ENCODE assay signal across 8 cellular contexts in the genomic region with DNA sequence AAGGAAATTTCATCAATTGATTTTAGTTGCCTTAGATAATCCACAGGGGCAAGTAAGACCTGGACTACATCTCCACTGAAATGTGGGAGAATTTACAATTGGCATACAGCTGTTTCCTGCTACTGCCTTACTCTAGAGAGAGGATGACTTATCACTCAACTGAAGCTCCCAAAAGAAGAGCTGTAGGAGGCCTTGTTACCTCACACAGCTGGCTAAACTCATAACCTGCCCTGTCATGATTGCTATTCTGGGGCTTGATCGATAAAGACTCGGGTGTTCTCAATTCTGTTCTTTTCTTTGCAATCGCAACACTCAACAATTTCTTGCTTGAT.
A peak's percentile ranks its signal among the peaks of the same experiment; 100 is the strongest.
DNase-seq lines count a peak whose midpoint lies in the region; ATAC-seq and TF ChIP-seq lines count a peak whose summit lies in the region.

No MANE protein-coding gene starts in this region.

- TF ChIP-seq CTCF in H9 (conservative IDR thresholded peaks at IDR 0.05): no peak

- peaks cover 2 to 4% of the 10 kb centered on the region in 2 experiments; a peak in 1 of 4 replicates for H3K4me1 Mint-ChIP-seq in H9

- no peak overlapping the region for H3K9ac ChIP-seq in H9 (ENCODE audit: extremely low read depth, insufficient read length, low read length)

- no peak overlapping the region for H3K23ac ChIP-seq in H9 (ENCODE audit: insufficient read length, low read depth, low read length)

- H2BK20ac ChIP-seq in H9 (ENCODE audit: low read depth, low read length, poor library complexity, severe bottlenecking): no peak overlapping the region

- DNase-seq in LHCN-M2 (ENCODE audit: low read depth) (peak; percentile 25), T-helper 9 cell (no peak), H9 (no peak), SHP77 treated with DMSO at 0.1 percent for 48 hours (lab: John Stamatoyannopoulos, UW) (no peak), NCI-H2029 (lab: John Stamatoyannopoulos, UW) (no peak)

- H3K27ac Mint-ChIP-seq in H9: no peak overlapping the region

- no peaks in the 10 kb centered on the region for H3K79me1 ChIP-seq in H9 (ENCODE audit: insufficient read depth, low read depth, low read length, poor library complexity, severe bottlenecking)

- H4K91ac ChIP-seq in H9 (ENCODE audit: insufficient read length, low read depth, low read length): no peak overlapping the region

- no peak overlapping the region for H3K14ac ChIP-seq in H9 (ENCODE audit: insufficient read depth, low read length)

- no peak overlapping the region for H2BK15ac ChIP-seq in H9 (ENCODE audit: low read depth, low read length)

- no peak overlapping the region for H4K8ac ChIP-seq in H9 (replicated peaks; ENCODE audit: insufficient read length, low read depth, low read length)

- H2AK5ac ChIP-seq in H9 (ENCODE audit: insufficient read length, low read length): no peak overlapping the region

- H3K9me3 ChIP-seq in muscle layer of duodenum (ENCODE audit: control insufficient read depth in 1 of 2, low read length in 2 of 2) (no peaks in the 10 kb centered on the region), H9 (ENCODE audit: control insufficient read depth, low read depth, low read length) (no peaks in the 10 kb centered on the region)

- no peaks in the 10 kb centered on the region for H3K23me2 ChIP-seq in H9 (ENCODE audit: insufficient read length, low read depth, low read length, poor library complexity, severe bottlenecking)

- peak overlapping the region; percentile 49 to 70 for H3K4me3 ChIP-seq in muscle layer of duodenum (ENCODE audit: low read depth in 1 of 2, low read length in 2 of 2)

- no peaks in the 10 kb centered on the region for H3K27me3 Mint-ChIP-seq in H9 (ENCODE audit: low read depth)

- H4K20me1 ChIP-seq in H9 (ENCODE audit: control insufficient read depth, insufficient read depth, insufficient read length): no peaks in the 10 kb centered on the region

- no peak overlapping the region for H3K18ac ChIP-seq in H9 (ENCODE audit: insufficient read length, low read depth, low read length)

- H3K79me2 ChIP-seq in H9 (ENCODE audit: insufficient read depth, low read length): no peaks in the 10 kb centered on the region

- H3K4ac ChIP-seq in H9 (ENCODE audit: low read depth, low read length): no peak overlapping the region

- H3K4me2 ChIP-seq in H9 (ENCODE audit: insufficient read depth, insufficient read length, low read length): no peak overlapping the region

- H3K4me1 ChIP-seq in muscle layer of duodenum (ENCODE audit: control insufficient read depth in 1 of 2, insufficient read depth in 2 of 2, low read length in 2 of 2): no peaks in the 10 kb centered on the region
- H3K4me1 ChIP-seq in H9 (ENCODE audit: insufficient read depth, low read length): peaks cover 4% of the 10 kb centered on the region; the same call in 1 of the 2 replicates

- H3K27me3 ChIP-seq in muscle layer of duodenum (ENCODE audit: low read depth, low read length): no peaks in the 10 kb centered on the region
- H3K27me3 ChIP-seq in H9 (ENCODE audit: insufficient read depth, low read length): no peaks in the 10 kb centered on the region

- H2BK120ac ChIP-seq in H9 (ENCODE audit: low read depth, low read length, poor library complexity, severe bottlenecking): no peak overlapping the region

- H3K9me3 Mint-ChIP-seq in H9: no peaks in the 10 kb centered on the region

- no peak overlapping the region for H3K56ac ChIP-seq in H9 (ENCODE audit: insufficient read length, low read depth, low read length)

- ATAC-seq in GM18505 (IDR thresholded peaks at IDR 0.05; ENCODE audit: unreplicated experiment): peak; percentile 8
- peak; percentile 10 for ATAC-seq in GM21619 (IDR thresholded peaks at IDR 0.05; ENCODE audit: unreplicated experiment)

- H2BK5ac ChIP-seq in H9 (ENCODE audit: insufficient read length, low read length): no peak overlapping the region

- H2AFZ ChIP-seq in H9 (ENCODE audit: low read length): no peak overlapping the region

- H4K5ac ChIP-seq in H9 (ENCODE audit: insufficient read length, low read depth, low read length): no peak overlapping the region

- no peak for TF ChIP-seq POLR2A in GM18505 (IDR thresholded peaks at IDR 0.05; ENCODE audit: borderline replicate concordance, extremely low read depth, insufficient read depth, insufficient read length)

- no peak overlapping the region for H3K27ac ChIP-seq in muscle layer of duodenum (ENCODE audit: low read length)
- H3K27ac ChIP-seq in H9 (ENCODE audit: insufficient read length, low read depth, low read length): no peak overlapping the region

- WGBS in H9 (ENCODE audit: extremely low coverage, insufficient read length, low lambda C conversion rate): no CpG with 5 or more reads among the region's 3 CpGs

- H3T11ph ChIP-seq in H9 (ENCODE audit: low read length): no peak overlapping the region

- H3K36me3 Mint-ChIP-seq in H9 (ENCODE audit: insufficient read depth in 1 of 3, low read depth in 3 of 3): no peaks in the 10 kb centered on the region

- H3K36me3 ChIP-seq in muscle layer of duodenum (ENCODE audit: control insufficient read depth in 1 of 2, insufficient read depth in 2 of 2, low read length in 2 of 2): no peaks in the 10 kb centered on the region

- H3K4me3 Mint-ChIP-seq in H9: no peak overlapping the region

- H2BK12ac ChIP-seq in H9 (ENCODE audit: insufficient read length, low read depth, low read length): no peak overlapping the region
